ENCODE assay signal across 8 cellular contexts in genomic region chr4:155667538-155668511, GRCh38. TPM values are rescaled to one million over a fixed set of nuclear protein-coding genes. Genes with fewer than 3 reads are reported as not detected.
A peak's percentile ranks its signal among the peaks of the same experiment; 100 is the strongest.
DNase-seq lines count a peak whose midpoint lies in the region; ATAC-seq, FAIRE-seq and TF ChIP-seq lines count a peak whose summit lies in the region.

No MANE protein-coding gene starts in this region.

- CTCF ChIA-PET in T-cell (lab: Charles Lee), result no interaction called here
- CTCF ChIA-PET in endothelial cell of umbilical vein (lab: Charles Lee), result interaction anchor here (0.8 to 2.4 kb wide), 8 partner anchors 14 to 221 kb away, joined by 3 to 14 read pairs (median 3); no protein-coding TSS in a partner anchor

- H2AFZ ChIP-seq in endothelial cell of umbilical vein (ENCODE audit: low read depth, low read length), result peak overlapping the region; percentile 72

- BruUV-seq in endothelial cell of umbilical vein (replicated peaks; lab: Mats Ljungman, UMichigan), result no TSS peak

- H3K79me2 ChIP-seq in endothelial cell of umbilical vein (ENCODE audit: control insufficient read depth, insufficient read depth, low read length), result no peaks in the 10 kb centered on the region

- H3K4me2 ChIP-seq in endothelial cell of umbilical vein (ENCODE audit: insufficient read depth, low read length), result peak overlapping the region; percentile 88

- TF ChIP-seq CTCF in endothelial cell of umbilical vein (IDR thresholded peaks at IDR 0.05; ENCODE audit: extremely low read depth in 1 of 2, insufficient read depth in 1 of 2, low read depth in 1 of 2, low read length in 2 of 2) (no peak), tibial nerve (IDR thresholded peaks at IDR 0.05) (no peak)

- TF ChIP-seq POLR2A in endothelial cell of umbilical vein (IDR thresholded peaks at IDR 0.05; ENCODE audit: low read depth, low read length) (no peak), tibial nerve (IDR thresholded peaks at IDR 0.05) (no peak)

- peak overlapping the region; percentile 13 to 80 (median 70) for H3K4me3 Mint-ChIP-seq in T-cell

- ATAC-seq in GM19372 (IDR thresholded peaks at IDR 0.05; ENCODE audit: low read depth, unreplicated experiment), result peak; percentile 45
- ATAC-seq in HG03442 (IDR thresholded peaks at IDR 0.05; ENCODE audit: unreplicated experiment), result peak; percentile 47
- ATAC-seq in T-cell (replicated peaks in 1 of 4), result peak; percentile 23 to 43 (median 36)

- no peaks in the 10 kb centered on the region for H3K9me3 ChIP-seq in endothelial cell of umbilical vein (replicated peaks; ENCODE audit: control insufficient read depth, insufficient read depth, low read length)
- no peaks in the 10 kb centered on the region for H3K9me3 ChIP-seq in mesodermal cell (ENCODE audit: control insufficient read depth, low read length)
- no peaks in the 10 kb centered on the region for H3K9me3 ChIP-seq in tibial nerve

- no peaks in the 10 kb centered on the region for H4K20me1 ChIP-seq in endothelial cell of umbilical vein (replicated peaks; ENCODE audit: control insufficient read depth, extremely low read depth, insufficient read depth, low read length)

- H3K36me3 Mint-ChIP-seq in T-cell, result no peaks in the 10 kb centered on the region

- H3K9me1 ChIP-seq in endothelial cell of umbilical vein (replicated peaks; ENCODE audit: control insufficient read depth, extremely low read depth, insufficient read depth, low read length), result no peaks in the 10 kb centered on the region

- FAIRE-seq in endothelial cell of umbilical vein (lab: Jason Lieb, UNC), result no peak

- no peak overlapping the region for H3K27ac Mint-ChIP-seq in T-cell

- peaks cover 42 to 70% of the 10 kb centered on the region in 2 donors for H3K27me3 Mint-ChIP-seq in T-cell

- WGBS in mesodermal cell (ENCODE audit: insufficient coverage in 2 of 2), 2 experiments, result 0 to 1% methylated on average over 65 to 68 of the region's 72 CpGs
- WGBS in tibial nerve, 2 donors, result 1 to 2% methylated on average over 43 to 47 of the region's 72 CpGs

- H3K4me1 ChIP-seq in endothelial cell of umbilical vein (ENCODE audit: control insufficient read depth, extremely low read depth, insufficient read depth, low read length), result peaks cover 19% of the 10 kb centered on the region
- H3K4me1 ChIP-seq in mesodermal cell (ENCODE audit: control insufficient read depth, insufficient read depth, low read length, poor library complexity, severe bottlenecking), result peaks cover 5% of the 10 kb centered on the region
- peaks cover 0 to 17% (median 0%) of the 10 kb centered on the region in 4 donors for H3K4me1 ChIP-seq in tibial nerve

- DNase-seq in D341Med (ENCODE audit: low spot score) (peak; percentile 83), T-cell (peak in 1 of 34 experiments; percentile 3), endothelial cell of umbilical vein (ENCODE audit: low read depth, low spot score) (peak; percentile 66), tibial nerve (ENCODE audit: low spot score in 2 of 2) (no peak)
- DNase-seq in activated CD4-positive, CD25-positive, alpha-beta regulatory T cell treated with anti-CD3 and anti-CD28 coated beads, Interleukin-2, amount 50 U/mL, for 72 hours, result no peak

- peaks cover 16 to 21% (median 20%) of the 10 kb centered on the region in 3 donors for H3K4me1 Mint-ChIP-seq in T-cell

- peak in 1 of 2 donors; percentile 36 for TF ChIP-seq EP300 in tibial nerve (IDR thresholded peaks at IDR 0.05)

- H3K4me3 ChIP-seq in endothelial cell of umbilical vein (replicated peaks in 1 of 3; ENCODE audit: insufficient read depth in 1 of 3, low read depth in 1 of 3, low read length in 3 of 3) (peak overlapping the region; percentile 39 to 83 (median 46)), mesodermal cell (ENCODE audit: extremely low read depth, insufficient read depth, low read length, poor library complexity, severe bottlenecking) (peak overlapping the region; percentile 48), tibial nerve (peak overlapping the region; percentile 43 to 66 (median 48))

- no peaks in the 10 kb centered on the region for H3K36me3 ChIP-seq in endothelial cell of umbilical vein (ENCODE audit: control insufficient read depth in 2 of 2, extremely low read depth in 1 of 2, insufficient read depth in 2 of 2, low read length in 2 of 2)
- H3K36me3 ChIP-seq in mesodermal cell (ENCODE audit: control insufficient read depth, insufficient read depth, low read length), result no peaks in the 10 kb centered on the region
- no peaks in the 10 kb centered on the region for H3K36me3 ChIP-seq in tibial nerve

- H3K27me3 ChIP-seq in endothelial cell of umbilical vein (ENCODE audit: control insufficient read depth in 2 of 2, insufficient read depth in 2 of 2, low read length in 2 of 2), result peaks cover 12 to 16% of the 10 kb centered on the region in 2 experiments
- H3K27me3 ChIP-seq in tibial nerve, result peaks cover 0 to 15% of the 10 kb centered on the region in 2 donors

- H3K9me3 Mint-ChIP-seq in T-cell, result peaks cover 0 to 3% (median 0%) of the 10 kb centered on the region in 3 donors

- H3K27ac ChIP-seq in endothelial cell of umbilical vein (ENCODE audit: insufficient read depth, low read depth, low read length), result no peak overlapping the region
- no peak overlapping the region for H3K27ac ChIP-seq in mesodermal cell (ENCODE audit: low read depth, low read length, severe bottlenecking)
- H3K27ac ChIP-seq in tibial nerve, result peak overlapping the region; percentile 41 to 74 (median 48)

- H3K9ac ChIP-seq in endothelial cell of umbilical vein (replicated peaks; ENCODE audit: extremely low read depth, insufficient read depth, low read length), result peak overlapping the region; percentile 44

- dilution Hi-C loops in endothelial cell of umbilical vein (cut with MboI; ENCODE audit: extremely low pct_ligation_motif_present, low sequenced_read_pairs), result no loop called here

- POLR2A ChIA-PET in T-cell (lab: Charles Lee), result no interaction called here
- POLR2A ChIA-PET in endothelial cell of umbilical vein (lab: Charles Lee), result no interaction called here

- intact Hi-C loops in endothelial cell of umbilical vein (cut with micrococcal nuclease), result loop anchor here (1.0 to 2.0 kb wide), 5 partner anchors 39 to 225 kb away; partner anchors contain the start of gene GUCY1B1

TF ChIP-seq in endothelial cell of umbilical vein, 7 proteins besides CTCF, POLR2A, EP300 and RAD21:
- TF ChIP-seq MAX (IDR thresholded peaks at IDR 0.05; ENCODE audit: insufficient read depth, insufficient read length) (peak; percentile 25), FOS (IDR thresholded peaks at IDR 0.05; ENCODE audit: borderline replicate concordance, insufficient read depth, low read length) (no peak)

RNA-seq across cellular contexts. Expression of gene GUCY1A1, which starts 1.2 kb away (rescaled TPM):
- total RNA-seq in T-cell (under 1 TPM; 0.33 to 0.45 (median 0.44) TPM), endothelial cell of umbilical vein (4.4 and 7.5 TPM in 2 replicates), tibial nerve (10 to 100 TPM in 1 of 4 donors, 1 to 10 TPM in 3; 6.7 to 20.3 (median 9.3) TPM)
- 1.2 and 1.3 TPM in 2 replicates for polyA plus RNA-seq in endothelial cell of umbilical vein
- 0.71 and 0.90 TPM in 2 replicates for polyA plus RNA-seq in endothelial cell of umbilical vein (2011; cell fraction: cytosol; rRNA removed)
- 1.2 and 2.3 TPM in 2 replicates for polyA plus RNA-seq in endothelial cell of umbilical vein (2011; cell fraction: nucleus; rRNA removed)
- polyA plus RNA-seq in endothelial cell of umbilical vein (2012), result 0.05 TPM in 1 of 2 replicates, not detected in the other
- 2.4 and 3.8 TPM in 2 replicates for polyA minus RNA-seq in endothelial cell of umbilical vein
- polyA minus RNA-seq in endothelial cell of umbilical vein (2011; cell fraction: cytosol; rRNA and poly(A)+ RNA removed), result not detected
- 2.6 and 3.8 TPM in 2 replicates for polyA minus RNA-seq in endothelial cell of umbilical vein (2011; cell fraction: nucleus; rRNA and poly(A)+ RNA removed)
- 12.1 TPM for polyA plus RNA-seq in mesodermal cell (2013, experiment 1 of 2)
- 16.5 TPM for polyA plus RNA-seq in mesodermal cell (2013, experiment 2 of 2)

Comparison
In these comparisons a context has a peak if more than half of its experiments do, and no peak if none do; other contexts are left out.
1. DNase-seq: peak in D341Med (single experiment) and endothelial cell of umbilical vein (single experiment); none in tibial nerve (0 of 2) and activated CD4-positive, CD25-positive, alpha-beta regulatory T cell treated with anti-CD3 and anti-CD28 coated beads, Interleukin-2, amount 50 U/mL, for 72 hours (single experiment).
2. H3K27ac ChIP-seq: peak in tibial nerve (4 of 4); none in endothelial cell of umbilical vein (single experiment) and mesodermal cell (single experiment).
3. Peak in every context shown above with its lines, with median percentiles within 50 percentile points of each other: ATAC-seq and H3K4me3 ChIP-seq.